Comparison of ENCODE assay signal across 1 cellular context in genomic region chr20:36855241-36855657, GRCh38.
TF ChIP-seq lines count a peak whose summit lies in the region.

No MANE protein-coding gene starts in this region.

TF ChIP-seq in HEK293, 187 proteins besides CTCF, POLR2A, EP300 and RAD21 (continued from another document):
- TF ChIP-seq HIC1 (tag by site-specific recombination; IDR thresholded peaks at IDR 0.05) (peak; percentile 57), PRDM1 (tag by site-specific recombination; IDR thresholded peaks at IDR 0.05) (peak; percentile 35; the same call in 1 of the 2 replicates), ZNF544 (tag by site-specific recombination; IDR thresholded peaks at IDR 0.05) (no peak), ZBTB1 (tag by site-specific recombination; IDR thresholded peaks at IDR 0.05) (no peak), PRDM2 (tag by site-specific recombination; IDR thresholded peaks at IDR 0.05; ENCODE audit: borderline replicate concordance) (no peak), GFI1B (tag by site-specific recombination; IDR thresholded peaks at IDR 0.05) (no peak), ZNF529 (tag by site-specific recombination; IDR thresholded peaks at IDR 0.05; ENCODE audit: insufficient replicate concordance) (no peak)
